Comparison of ENCODE assay signal across 1 cellular context in the genomic region with DNA sequence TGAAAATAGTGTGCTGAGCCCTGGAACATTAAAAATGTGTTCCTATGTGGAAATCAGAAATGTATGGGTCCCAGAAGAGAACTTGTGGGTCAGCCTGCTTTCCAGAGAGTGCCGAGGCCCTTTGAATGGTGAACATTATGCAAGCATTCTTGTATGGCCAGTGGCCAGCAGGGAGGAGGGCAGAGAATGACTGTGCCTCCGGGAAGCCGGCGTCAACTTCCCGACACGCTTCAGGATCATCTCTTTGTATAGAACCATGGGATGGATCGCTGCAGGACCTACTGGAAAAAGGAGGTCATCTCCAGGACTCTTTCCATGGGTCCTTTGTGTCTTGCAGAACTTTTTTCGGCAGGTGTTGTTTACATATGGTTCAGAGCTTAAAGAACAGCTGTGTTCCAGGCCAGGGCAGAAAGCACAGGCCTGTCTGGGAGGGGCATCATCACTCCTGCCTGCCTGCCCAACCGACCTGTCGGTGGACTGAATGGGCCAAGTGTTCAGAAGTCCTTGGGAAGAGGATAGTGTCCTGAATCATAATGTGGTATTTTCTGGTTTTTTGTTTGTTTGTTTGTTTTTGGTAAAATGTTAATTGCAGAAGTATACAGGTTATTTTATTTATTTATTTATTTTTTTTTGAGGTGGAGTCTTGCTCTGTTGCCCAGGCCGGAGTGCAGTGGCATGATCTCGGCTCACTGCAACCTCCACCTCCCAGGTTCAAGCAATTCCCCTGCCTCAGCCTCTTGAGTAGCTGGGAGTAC.
A peak's percentile ranks its signal among the peaks of the same experiment; 100 is the strongest.
TF ChIP-seq lines count a peak whose summit lies in the region.

No MANE protein-coding gene starts in this region.

TF ChIP-seq in HepG2, 621 proteins besides CTCF, POLR2A, EP300 and RAD21 (continued from another document and continues in another):
- TF ChIP-seq, protein P1, sequence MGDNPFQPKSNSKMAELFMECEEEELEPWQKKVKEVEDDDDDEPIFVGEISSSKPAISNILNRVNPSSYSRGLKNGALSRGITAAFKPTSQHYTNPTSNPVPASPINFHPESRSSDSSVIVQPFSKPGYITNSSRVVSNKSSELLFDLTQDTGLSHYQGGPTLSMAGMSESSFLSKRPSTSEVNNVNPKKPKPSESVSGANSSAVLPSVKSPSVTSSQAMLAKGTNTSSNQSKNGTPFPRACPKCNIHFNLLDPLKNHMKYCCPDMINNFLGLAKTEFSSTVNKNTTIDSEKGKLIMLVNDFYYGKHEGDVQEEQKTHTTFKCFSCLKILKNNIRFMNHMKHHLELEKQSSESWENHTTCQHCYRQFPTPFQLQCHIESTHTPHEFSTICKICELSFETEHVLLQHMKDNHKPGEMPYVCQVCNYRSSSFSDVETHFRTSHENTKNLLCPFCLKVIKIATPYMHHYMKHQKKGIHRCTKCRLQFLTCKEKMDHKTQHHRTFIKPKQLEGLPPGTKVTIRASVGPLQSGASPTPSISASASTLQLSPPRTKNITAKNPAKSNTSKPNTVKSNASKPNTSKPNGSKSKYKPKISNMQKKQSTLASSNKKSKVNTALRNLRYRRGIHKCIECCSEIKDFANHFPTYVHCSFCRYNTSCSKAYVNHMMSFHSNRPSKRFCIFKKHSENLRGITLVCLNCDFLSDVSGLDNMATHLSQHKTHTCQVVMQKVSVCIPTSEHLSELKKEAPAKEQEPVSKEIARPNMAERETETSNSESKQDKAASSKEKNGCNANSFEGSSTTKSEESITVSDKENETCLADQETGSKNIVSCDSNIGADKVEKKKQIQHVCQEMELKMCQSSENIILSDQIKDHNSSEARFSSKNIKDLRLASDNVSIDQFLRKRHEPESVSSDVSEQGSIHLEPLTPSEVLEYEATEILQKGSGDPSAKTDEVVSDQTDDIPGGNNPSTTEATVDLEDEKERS (CRISPR knock-in tag; IDR thresholded peaks at IDR 0.05), result no peak
- TF ChIP-seq ZNF768 (CRISPR knock-in tag; IDR thresholded peaks at IDR 0.05), result 0 out of 2 replicates have a peak, but pooled peaks have one; percentile 25
- peak; percentile 71 for TF ChIP-seq ELF3 (CRISPR knock-in tag; IDR thresholded peaks at IDR 0.05)
- TF ChIP-seq ZNF34 (CRISPR knock-in tag; IDR thresholded peaks at IDR 0.05; ENCODE audit: borderline replicate concordance), result 0 out of 2 replicates have a peak, but pooled peaks have one; percentile 41
- TF ChIP-seq, protein P2, sequence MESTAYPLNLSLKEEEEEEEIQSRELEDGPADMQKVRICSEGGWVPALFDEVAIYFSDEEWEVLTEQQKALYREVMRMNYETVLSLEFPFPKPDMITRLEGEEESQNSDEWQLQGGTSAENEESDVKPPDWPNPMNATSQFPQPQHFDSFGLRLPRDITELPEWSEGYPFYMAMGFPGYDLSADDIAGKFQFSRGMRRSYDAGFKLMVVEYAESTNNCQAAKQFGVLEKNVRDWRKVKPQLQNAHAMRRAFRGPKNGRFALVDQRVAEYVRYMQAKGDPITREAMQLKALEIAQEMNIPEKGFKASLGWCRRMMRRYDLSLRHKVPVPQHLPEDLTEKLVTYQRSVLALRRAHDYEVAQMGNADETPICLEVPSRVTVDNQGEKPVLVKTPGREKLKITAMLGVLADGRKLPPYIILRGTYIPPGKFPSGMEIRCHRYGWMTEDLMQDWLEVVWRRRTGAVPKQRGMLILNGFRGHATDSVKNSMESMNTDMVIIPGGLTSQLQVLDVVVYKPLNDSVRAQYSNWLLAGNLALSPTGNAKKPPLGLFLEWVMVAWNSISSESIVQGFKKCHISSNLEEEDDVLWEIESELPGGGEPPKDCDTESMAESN (CRISPR knock-in tag; conservative IDR thresholded peaks at IDR 0.05), result no peak
- TF ChIP-seq, protein P3, sequence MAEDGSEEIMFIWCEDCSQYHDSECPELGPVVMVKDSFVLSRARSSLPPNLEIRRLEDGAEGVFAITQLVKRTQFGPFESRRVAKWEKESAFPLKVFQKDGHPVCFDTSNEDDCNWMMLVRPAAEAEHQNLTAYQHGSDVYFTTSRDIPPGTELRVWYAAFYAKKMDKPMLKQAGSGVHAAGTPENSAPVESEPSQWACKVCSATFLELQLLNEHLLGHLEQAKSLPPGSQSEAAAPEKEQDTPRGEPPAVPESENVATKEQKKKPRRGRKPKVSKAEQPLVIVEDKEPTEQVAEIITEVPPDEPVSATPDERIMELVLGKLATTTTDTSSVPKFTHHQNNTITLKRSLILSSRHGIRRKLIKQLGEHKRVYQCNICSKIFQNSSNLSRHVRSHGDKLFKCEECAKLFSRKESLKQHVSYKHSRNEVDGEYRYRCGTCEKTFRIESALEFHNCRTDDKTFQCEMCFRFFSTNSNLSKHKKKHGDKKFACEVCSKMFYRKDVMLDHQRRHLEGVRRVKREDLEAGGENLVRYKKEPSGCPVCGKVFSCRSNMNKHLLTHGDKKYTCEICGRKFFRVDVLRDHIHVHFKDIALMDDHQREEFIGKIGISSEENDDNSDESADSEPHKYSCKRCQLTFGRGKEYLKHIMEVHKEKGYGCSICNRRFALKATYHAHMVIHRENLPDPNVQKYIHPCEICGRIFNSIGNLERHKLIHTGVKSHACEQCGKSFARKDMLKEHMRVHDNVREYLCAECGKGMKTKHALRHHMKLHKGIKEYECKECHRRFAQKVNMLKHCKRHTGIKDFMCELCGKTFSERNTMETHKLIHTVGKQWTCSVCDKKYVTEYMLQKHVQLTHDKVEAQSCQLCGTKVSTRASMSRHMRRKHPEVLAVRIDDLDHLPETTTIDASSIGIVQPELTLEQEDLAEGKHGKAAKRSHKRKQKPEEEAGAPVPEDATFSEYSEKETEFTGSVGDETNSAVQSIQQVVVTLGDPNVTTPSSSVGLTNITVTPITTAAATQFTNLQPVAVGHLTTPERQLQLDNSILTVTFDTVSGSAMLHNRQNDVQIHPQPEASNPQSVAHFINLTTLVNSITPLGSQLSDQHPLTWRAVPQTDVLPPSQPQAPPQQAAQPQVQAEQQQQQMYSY (CRISPR knock-in tag; IDR thresholded peaks at IDR 0.05), result no peak
- TF ChIP-seq, protein P4, sequence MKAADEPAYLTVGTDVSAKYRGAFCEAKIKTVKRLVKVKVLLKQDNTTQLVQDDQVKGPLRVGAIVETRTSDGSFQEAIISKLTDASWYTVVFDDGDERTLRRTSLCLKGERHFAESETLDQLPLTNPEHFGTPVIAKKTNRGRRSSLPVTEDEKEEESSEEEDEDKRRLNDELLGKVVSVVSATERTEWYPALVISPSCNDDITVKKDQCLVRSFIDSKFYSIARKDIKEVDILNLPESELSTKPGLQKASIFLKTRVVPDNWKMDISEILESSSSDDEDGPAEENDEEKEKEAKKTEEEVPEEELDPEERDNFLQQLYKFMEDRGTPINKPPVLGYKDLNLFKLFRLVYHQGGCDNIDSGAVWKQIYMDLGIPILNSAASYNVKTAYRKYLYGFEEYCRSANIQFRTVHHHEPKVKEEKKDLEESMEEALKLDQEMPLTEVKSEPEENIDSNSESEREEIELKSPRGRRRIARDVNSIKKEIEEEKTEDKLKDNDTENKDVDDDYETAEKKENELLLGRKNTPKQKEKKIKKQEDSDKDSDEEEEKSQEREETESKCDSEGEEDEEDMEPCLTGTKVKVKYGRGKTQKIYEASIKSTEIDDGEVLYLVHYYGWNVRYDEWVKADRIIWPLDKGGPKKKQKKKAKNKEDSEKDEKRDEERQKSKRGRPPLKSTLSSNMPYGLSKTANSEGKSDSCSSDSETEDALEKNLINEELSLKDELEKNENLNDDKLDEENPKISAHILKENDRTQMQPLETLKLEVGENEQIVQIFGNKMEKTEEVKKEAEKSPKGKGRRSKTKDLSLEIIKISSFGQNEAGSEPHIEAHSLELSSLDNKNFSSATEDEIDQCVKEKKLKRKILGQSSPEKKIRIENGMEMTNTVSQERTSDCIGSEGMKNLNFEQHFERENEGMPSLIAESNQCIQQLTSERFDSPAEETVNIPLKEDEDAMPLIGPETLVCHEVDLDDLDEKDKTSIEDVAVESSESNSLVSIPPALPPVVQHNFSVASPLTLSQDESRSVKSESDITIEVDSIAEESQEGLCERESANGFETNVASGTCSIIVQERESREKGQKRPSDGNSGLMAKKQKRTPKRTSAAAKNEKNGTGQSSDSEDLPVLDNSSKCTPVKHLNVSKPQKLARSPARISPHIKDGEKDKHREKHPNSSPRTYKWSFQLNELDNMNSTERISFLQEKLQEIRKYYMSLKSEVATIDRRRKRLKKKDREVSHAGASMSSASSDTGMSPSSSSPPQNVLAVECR (CRISPR knock-in tag; IDR thresholded peaks at IDR 0.05; ENCODE audit: borderline replicate concordance), result peak; percentile 60; the same call in 1 of the 2 replicates
- TF ChIP-seq ZNF652 (CRISPR knock-in tag; IDR thresholded peaks at IDR 0.05; ENCODE audit: borderline replicate concordance, low read depth), result no peak
- no peak for TF ChIP-seq PHB2 (IDR thresholded peaks at IDR 0.05; ENCODE audit: partially characterized antibody)
- TF ChIP-seq MIER3 (CRISPR knock-in tag; IDR thresholded peaks at IDR 0.05; ENCODE audit: borderline replicate concordance), result 0 out of 2 replicates have a peak, but pooled peaks have one; percentile 30
- TF ChIP-seq, protein P5, sequence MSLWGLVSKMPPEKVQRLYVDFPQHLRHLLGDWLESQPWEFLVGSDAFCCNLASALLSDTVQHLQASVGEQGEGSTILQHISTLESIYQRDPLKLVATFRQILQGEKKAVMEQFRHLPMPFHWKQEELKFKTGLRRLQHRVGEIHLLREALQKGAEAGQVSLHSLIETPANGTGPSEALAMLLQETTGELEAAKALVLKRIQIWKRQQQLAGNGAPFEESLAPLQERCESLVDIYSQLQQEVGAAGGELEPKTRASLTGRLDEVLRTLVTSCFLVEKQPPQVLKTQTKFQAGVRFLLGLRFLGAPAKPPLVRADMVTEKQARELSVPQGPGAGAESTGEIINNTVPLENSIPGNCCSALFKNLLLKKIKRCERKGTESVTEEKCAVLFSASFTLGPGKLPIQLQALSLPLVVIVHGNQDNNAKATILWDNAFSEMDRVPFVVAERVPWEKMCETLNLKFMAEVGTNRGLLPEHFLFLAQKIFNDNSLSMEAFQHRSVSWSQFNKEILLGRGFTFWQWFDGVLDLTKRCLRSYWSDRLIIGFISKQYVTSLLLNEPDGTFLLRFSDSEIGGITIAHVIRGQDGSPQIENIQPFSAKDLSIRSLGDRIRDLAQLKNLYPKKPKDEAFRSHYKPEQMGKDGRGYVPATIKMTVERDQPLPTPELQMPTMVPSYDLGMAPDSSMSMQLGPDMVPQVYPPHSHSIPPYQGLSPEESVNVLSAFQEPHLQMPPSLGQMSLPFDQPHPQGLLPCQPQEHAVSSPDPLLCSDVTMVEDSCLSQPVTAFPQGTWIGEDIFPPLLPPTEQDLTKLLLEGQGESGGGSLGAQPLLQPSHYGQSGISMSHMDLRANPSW (CRISPR knock-in tag; IDR thresholded peaks at IDR 0.05; ENCODE audit: borderline replicate concordance), result no peak
- TF ChIP-seq KLF12 (CRISPR knock-in tag; IDR thresholded peaks at IDR 0.05; ENCODE audit: borderline replicate concordance), result no peak
- TF ChIP-seq IKZF1 (IDR thresholded peaks at IDR 0.05), result no peak
- peak; percentile 87 for TF ChIP-seq SAP130 (CRISPR knock-in tag; IDR thresholded peaks at IDR 0.05; ENCODE audit: low read depth)
- TF ChIP-seq, protein P6, sequence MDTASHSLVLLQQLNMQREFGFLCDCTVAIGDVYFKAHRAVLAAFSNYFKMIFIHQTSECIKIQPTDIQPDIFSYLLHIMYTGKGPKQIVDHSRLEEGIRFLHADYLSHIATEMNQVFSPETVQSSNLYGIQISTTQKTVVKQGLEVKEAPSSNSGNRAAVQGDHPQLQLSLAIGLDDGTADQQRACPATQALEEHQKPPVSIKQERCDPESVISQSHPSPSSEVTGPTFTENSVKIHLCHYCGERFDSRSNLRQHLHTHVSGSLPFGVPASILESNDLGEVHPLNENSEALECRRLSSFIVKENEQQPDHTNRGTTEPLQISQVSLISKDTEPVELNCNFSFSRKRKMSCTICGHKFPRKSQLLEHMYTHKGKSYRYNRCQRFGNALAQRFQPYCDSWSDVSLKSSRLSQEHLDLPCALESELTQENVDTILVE (CRISPR knock-in tag; IDR thresholded peaks at IDR 0.05), result 0 out of 2 replicates have a peak, but pooled peaks have one; percentile 49
- TF ChIP-seq, protein P7, sequence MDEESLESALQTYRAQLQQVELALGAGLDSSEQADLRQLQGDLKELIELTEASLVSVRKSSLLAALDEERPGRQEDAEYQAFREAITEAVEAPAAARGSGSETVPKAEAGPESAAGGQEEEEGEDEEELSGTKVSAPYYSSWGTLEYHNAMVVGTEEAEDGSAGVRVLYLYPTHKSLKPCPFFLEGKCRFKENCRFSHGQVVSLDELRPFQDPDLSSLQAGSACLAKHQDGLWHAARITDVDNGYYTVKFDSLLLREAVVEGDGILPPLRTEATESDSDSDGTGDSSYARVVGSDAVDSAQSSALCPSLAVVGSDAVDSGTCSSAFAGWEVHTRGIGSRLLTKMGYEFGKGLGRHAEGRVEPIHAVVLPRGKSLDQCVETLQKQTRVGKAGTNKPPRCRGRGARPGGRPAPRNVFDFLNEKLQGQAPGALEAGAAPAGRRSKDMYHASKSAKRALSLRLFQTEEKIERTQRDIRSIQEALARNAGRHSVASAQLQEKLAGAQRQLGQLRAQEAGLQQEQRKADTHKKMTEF (CRISPR knock-in tag; IDR thresholded peaks at IDR 0.05), result peak; percentile 68; the same call in 1 of the 2 replicates
- TF ChIP-seq HMG20A (CRISPR knock-in tag; IDR thresholded peaks at IDR 0.05; ENCODE audit: borderline replicate concordance), result 0 out of 2 replicates have a peak, but pooled peaks have one; percentile 39
- no peak for TF ChIP-seq ZNF891 (CRISPR knock-in tag; IDR thresholded peaks at IDR 0.05)
- TF ChIP-seq, protein P8, sequence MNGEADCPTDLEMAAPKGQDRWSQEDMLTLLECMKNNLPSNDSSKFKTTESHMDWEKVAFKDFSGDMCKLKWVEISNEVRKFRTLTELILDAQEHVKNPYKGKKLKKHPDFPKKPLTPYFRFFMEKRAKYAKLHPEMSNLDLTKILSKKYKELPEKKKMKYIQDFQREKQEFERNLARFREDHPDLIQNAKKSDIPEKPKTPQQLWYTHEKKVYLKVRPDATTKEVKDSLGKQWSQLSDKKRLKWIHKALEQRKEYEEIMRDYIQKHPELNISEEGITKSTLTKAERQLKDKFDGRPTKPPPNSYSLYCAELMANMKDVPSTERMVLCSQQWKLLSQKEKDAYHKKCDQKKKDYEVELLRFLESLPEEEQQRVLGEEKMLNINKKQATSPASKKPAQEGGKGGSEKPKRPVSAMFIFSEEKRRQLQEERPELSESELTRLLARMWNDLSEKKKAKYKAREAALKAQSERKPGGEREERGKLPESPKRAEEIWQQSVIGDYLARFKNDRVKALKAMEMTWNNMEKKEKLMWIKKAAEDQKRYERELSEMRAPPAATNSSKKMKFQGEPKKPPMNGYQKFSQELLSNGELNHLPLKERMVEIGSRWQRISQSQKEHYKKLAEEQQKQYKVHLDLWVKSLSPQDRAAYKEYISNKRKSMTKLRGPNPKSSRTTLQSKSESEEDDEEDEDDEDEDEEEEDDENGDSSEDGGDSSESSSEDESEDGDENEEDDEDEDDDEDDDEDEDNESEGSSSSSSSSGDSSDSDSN (CRISPR knock-in tag; IDR thresholded peaks at IDR 0.05), result peak; percentile 33; the same call in 1 of the 2 replicates
- 0 out of 2 replicates have a peak, but pooled peaks have one; percentile 63 for TF ChIP-seq AHR (CRISPR knock-in tag; IDR thresholded peaks at IDR 0.05)
- TF ChIP-seq, protein P9, sequence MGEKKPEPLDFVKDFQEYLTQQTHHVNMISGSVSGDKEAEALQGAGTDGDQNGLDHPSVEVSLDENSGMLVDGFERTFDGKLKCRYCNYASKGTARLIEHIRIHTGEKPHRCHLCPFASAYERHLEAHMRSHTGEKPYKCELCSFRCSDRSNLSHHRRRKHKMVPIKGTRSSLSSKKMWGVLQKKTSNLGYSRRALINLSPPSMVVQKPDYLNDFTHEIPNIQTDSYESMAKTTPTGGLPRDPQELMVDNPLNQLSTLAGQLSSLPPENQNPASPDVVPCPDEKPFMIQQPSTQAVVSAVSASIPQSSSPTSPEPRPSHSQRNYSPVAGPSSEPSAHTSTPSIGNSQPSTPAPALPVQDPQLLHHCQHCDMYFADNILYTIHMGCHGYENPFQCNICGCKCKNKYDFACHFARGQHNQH (CRISPR knock-in tag; IDR thresholded peaks at IDR 0.05), result peak; percentile 81; the same call in 1 of the 2 replicates
- no peak for TF ChIP-seq ZNF564 (CRISPR knock-in tag; IDR thresholded peaks at IDR 0.05)
- TF ChIP-seq ZNF232 (CRISPR knock-in tag; IDR thresholded peaks at IDR 0.05; ENCODE audit: borderline replicate concordance), result no peak
- TF ChIP-seq KDM4B (CRISPR knock-in tag; IDR thresholded peaks at IDR 0.05), result no peak; the same call in 1 of the 2 replicates
